Comparison of ENCODE assay signal across 8 cellular contexts in genomic region chr20:43513298-43514061, GRCh38. TPM values are rescaled to one million over a fixed set of nuclear protein-coding genes. Genes with fewer than 3 reads are reported as not detected.
DNase-seq lines count a peak whose midpoint lies in the region; ATAC-seq and TF ChIP-seq lines count a peak whose summit lies in the region.

No MANE protein-coding gene starts in this region.

- TF ChIP-seq POLR2A in Peyer's patch (IDR thresholded peaks at IDR 0.05) (peak; percentile 26 to 29), gastroesophageal sphincter (IDR thresholded peaks at IDR 0.05) (peak; percentile 20 to 36), spleen (IDR thresholded peaks at IDR 0.05) (peak in 1 of 3 donors; percentile 21)

- H3K4me1 ChIP-seq in Peyer's patch, result peaks cover 0 to 5% (median 2%) of the 10 kb centered on the region in 4 donors
- peaks cover 0 to 23% (median 6%) of the 10 kb centered on the region in 3 donors for H3K4me1 ChIP-seq in gastroesophageal sphincter
- H3K4me1 ChIP-seq in spleen, result peaks cover 0 to 23% (median 10%) of the 10 kb centered on the region in 6 donors

- H3K4me3 ChIP-seq in Peyer's patch (peak overlapping the region; percentile 57 to 83 (median 66)), gastroesophageal sphincter (peak overlapping the region; percentile 19 to 63), spleen (peak overlapping the region; percentile 20 to 86 (median 58))

- TF ChIP-seq EP300 in gastroesophageal sphincter (IDR thresholded peaks at IDR 0.05), result no peak

- WGBS in gastroesophageal sphincter (ENCODE audit: low coverage in 1 of 2), 2 donors, result 80% methylated on average over 1 of the region's 24 CpGs; no CpG with 5 or more reads in 1 of the 2 donors
- WGBS in spleen, 5 donors, result 55 to 67% (median 58%) methylated on average over 7 to 24 of the region's 24 CpGs

- TF ChIP-seq CTCF in Peyer's patch (IDR thresholded peaks at IDR 0.05) (no peak), gastroesophageal sphincter (IDR thresholded peaks at IDR 0.05) (no peak), spleen (IDR thresholded peaks at IDR 0.05 in 8 of 11, conservative IDR thresholded peaks at IDR 0.05 in 3 of 11) (no peak)

- intact Hi-C loops in spleen (cut with DNase I; ENCODE audit: low total_unique reads), result no loop called here

- no peaks in the 10 kb centered on the region for H3K9me3 ChIP-seq in Peyer's patch
- H3K9me3 ChIP-seq in gastroesophageal sphincter, result no peaks in the 10 kb centered on the region
- no peaks in the 10 kb centered on the region for H3K9me3 ChIP-seq in spleen

- no peaks in the 10 kb centered on the region for H3K27me3 ChIP-seq in Peyer's patch
- H3K27me3 ChIP-seq in gastroesophageal sphincter, result peaks cover 5% of the 10 kb centered on the region
- H3K27me3 ChIP-seq in spleen (replicated peaks in 1 of 7), result peaks cover 0 to 6% (median under 1%) of the 10 kb centered on the region in 7 donors

- no peak for DNase-seq in Peyer's patch
- DNase-seq in spleen, result peak; percentile 77
- DNase-seq in stimulated activated CD4-positive, alpha-beta T cell treated with anti-CD3 and anti-CD28 coated beads, Interleukin-1b, Interleukin-23, amount 100 ng/mL, for 48 hours, result no peak
- DNase-seq in NCI-H748 (lab: John Stamatoyannopoulos, UW; ENCODE audit: unreplicated experiment), result no peak
- DNase-seq in medulla oblongata (ENCODE audit: extremely low spot score), result no peak

- no peaks in the 10 kb centered on the region for H3K36me3 ChIP-seq in Peyer's patch
- H3K36me3 ChIP-seq in gastroesophageal sphincter, result peaks cover 0 to 13% of the 10 kb centered on the region in 2 donors
- peaks cover 0 to 6% (median 0%) of the 10 kb centered on the region in 6 donors for H3K36me3 ChIP-seq in spleen

- H3K27ac ChIP-seq in Peyer's patch, result peak overlapping the region; percentile 3 to 75 (median 48)
- peak overlapping the region in 3 of 4 donors; percentile 72 to 83 (median 78) for H3K27ac ChIP-seq in gastroesophageal sphincter
- peak overlapping the region in 7 of 8 donors; percentile 10 to 85 (median 77) for H3K27ac ChIP-seq in spleen

- ATAC-seq in GM19438 (IDR thresholded peaks at IDR 0.05; ENCODE audit: low read depth, unreplicated experiment) (peak; percentile 5), gastroesophageal sphincter (no peak), HG02981 (IDR thresholded peaks at IDR 0.05; ENCODE audit: unreplicated experiment) (no peak)

RNA-seq across cellular contexts. Expression of gene L3MBTL1, which starts 6.0 kb away (rescaled TPM):
- total RNA-seq in Peyer's patch (10 to 100 TPM; 18.0 to 37.4 (median 31.2) TPM), gastroesophageal sphincter (10 to 100 TPM in 2 of 4 donors, 1 to 10 TPM in 2; 7.5 to 34.7 (median 15.7) TPM), spleen (10 to 100 TPM; 12.1 to 19.1 (median 15.2) TPM)
- 1 to 10 TPM; 3.1 to 6.8 (median 5.5) TPM for polyA plus RNA-seq in spleen

RNA-seq across cellular contexts. Expression of gene SGK2, which starts 45.3 kb away (rescaled TPM):
- total RNA-seq in Peyer's patch, result 100 to 1,000 TPM in 2 of 4 donors, 10 to 100 TPM in 2; 64.4 to 160 (median 115) TPM
- total RNA-seq in gastroesophageal sphincter, result 1 to 10 TPM in 1 of 4 donors, under 1 TPM in 1, not detected in 2; 0.16 to 2.2 TPM
- 1 to 10 TPM in 5 of 7 donors, under 1 TPM in 2; 0.50 to 3.1 (median 1.2) TPM for total RNA-seq in spleen
- polyA plus RNA-seq in spleen, result under 1 TPM; 0.54 to 0.65 (median 0.55) TPM

RNA-seq across cellular contexts. Expression of gene SRSF6, which starts 55.8 kb away (rescaled TPM):
- 100 to 1,000 TPM in 2 of 4 donors, 10 to 100 TPM in 2; 64.2 to 111 (median 87.3) TPM for total RNA-seq in Peyer's patch
- 10 to 100 TPM; 25.3 to 47.5 (median 31.3) TPM for total RNA-seq in gastroesophageal sphincter
- 100 to 1,000 TPM in 4 of 7 donors, 10 to 100 TPM in 3; 68.7 to 161 (median 123) TPM for total RNA-seq in spleen
- polyA plus RNA-seq in spleen, result 100 to 1,000 TPM in 1 of 3 donors, 10 to 100 TPM in 2; 82.2 to 113 (median 83.7) TPM

Comparison
In these comparisons a context has a peak if more than half of its experiments do, and no peak if none do; other contexts are left out.
1. RNA of gene SGK2, which starts 45.3 kb away (total RNA-seq): 64.4 to 160 TPM in Peyer's patch; 0.50 to 3.1 TPM in spleen and 0.16 to 2.2 TPM in gastroesophageal sphincter; every median in the first group is over 10 times any median in the second.
2. Peak in every context shown above with its lines, with median percentiles within 50 percentile points of each other: H3K27ac ChIP-seq and H3K4me3 ChIP-seq.